1 cellular context compared by ENCODE assay signal in genomic region chr19:37251308-37252229, GRCh38.
TF ChIP-seq lines count a peak whose summit lies in the region.

No MANE protein-coding gene starts in this region.

TF ChIP-seq in GM12878, 131 proteins besides CTCF, POLR2A, EP300 and RAD21 (continued from another document):
- no peak for TF ChIP-seq ZBTB11 (CRISPR knock-in tag; IDR thresholded peaks at IDR 0.05)
- no peak for TF ChIP-seq CREM (IDR thresholded peaks at IDR 0.05; ENCODE audit: low read depth)
- TF ChIP-seq BACH1 (IDR thresholded peaks at IDR 0.05; ENCODE audit: borderline replicate concordance) = no peak
- TF ChIP-seq KLF5 (IDR thresholded peaks at IDR 0.05; ENCODE audit: partially characterized antibody) = peak; percentile 53
- peak; percentile 88 for TF ChIP-seq GABPA (IDR thresholded peaks at IDR 0.05; ENCODE audit: low read depth)
- TF ChIP-seq PBX3 (IDR thresholded peaks at IDR 0.05; ENCODE audit: insufficient replicate concordance, low read depth, low read length) = peak; percentile 86
- TF ChIP-seq TAF1 (IDR thresholded peaks at IDR 0.05; ENCODE audit: borderline replicate concordance, low read depth, low read length) = peak; percentile 52; the same call in 1 of the 2 replicates
- TF ChIP-seq SP1 (IDR thresholded peaks at IDR 0.05; ENCODE audit: low read depth, low read length) = peak; percentile 90
- TF ChIP-seq ZBTB40 (IDR thresholded peaks at IDR 0.05; ENCODE audit: borderline replicate concordance) = peak; percentile 86
